Comparison of ENCODE assay signal across 21 cellular contexts in genomic region chr1:17422461-17422860, GRCh38. TPM values are rescaled to one million over a fixed set of nuclear protein-coding genes. Genes with fewer than 3 reads are reported as not detected.
"Had no signal": no experiment of that assay in that cellular context is flagged by ENCODE, and none has a peak within 500 bp of the region (broad histone marks: within the 10 kb centered on the region; RNA-seq: fewer than 3 reads in every experiment).

No MANE protein-coding gene starts in this region.

- H3K4me3 Mint-ChIP-seq: activated B cell treated with CpG ODN at 0.5 μM for 24 hours; activated naive CD4-positive, alpha-beta T cell treated with anti-CD3 and anti-CD28 coated beads, Interleukin-2, amount 10 ng/mL, durations not matched to agents 7 days and 5 days; central memory CD8-positive, alpha-beta T cell; neural crest cell; stimulated activated memory B cell treated with anti-CD40 and anti-IgM and Interleukin-4, amounts not matched to agents 10 μg/mL and 1 μg/mL and 100 μg/mL, for 72 hours had no signal

- H3K4me1 Mint-ChIP-seq: activated B cell treated with CpG ODN at 0.5 μM for 24 hours had no signal

- DNase-seq: activated B cell treated with CpG ODN at 0.5 μM for 24 hours; activated CD4-positive, alpha-beta T cell treated with anti-CD3 and anti-CD28 coated beads for 48 hours; activated CD8-positive, alpha-beta memory T cell treated with anti-CD3 and anti-CD28 coated beads, Interleukin-2, amount 50 U/mL, for 48 hours; activated naive CD4-positive, alpha-beta T cell treated with anti-CD3 and anti-CD28 coated beads, Interleukin-2, amount 10 ng/mL, durations not matched to agents 7 days and 5 days; effector memory CD4-positive, alpha-beta T cell; heart left ventricle; mesendoderm; pancreas; stimulated activated CD4-positive, alpha-beta T cell treated with anti-CD3 and anti-CD28 coated beads, Interleukin-2, amount 100 ng/mL, for 24 hours had no signal

- H3K9me3 ChIP-seq: heart left ventricle, pancreas, tibial nerve, vagina had no signal

- H3K27me3 ChIP-seq: heart left ventricle, pancreas, tibial nerve, vagina had no signal

- ATAC-seq: heart left ventricle; pancreas; stimulated activated memory B cell treated with anti-CD40 and anti-IgM and Interleukin-4, amounts not matched to agents 10 μg/mL and 1 μg/mL and 100 μg/mL, for 72 hours had no signal

- H3K4me1 ChIP-seq: pancreas, tibial nerve had no signal

- H3K27ac Mint-ChIP-seq: activated B cell treated with CpG ODN at 0.5 μM for 24 hours; activated naive CD4-positive, alpha-beta T cell treated with anti-CD3 and anti-CD28 coated beads, Interleukin-2, amount 10 ng/mL, durations not matched to agents 7 days and 5 days; activated T-helper 2 cell treated with anti-CD3 and anti-CD28 coated beads, Interferon-gamma antibody, Interleukin-2, Interleukin-4, amounts not matched to agents 10 μg/mL and 5 μg/mL and 100 μg/mL, durations not matched to agents 14 hours and 24 hours and 36 hours had no signal

- H3K27me3 Mint-ChIP-seq: activated B cell treated with CpG ODN at 0.5 μM for 24 hours; activated naive CD4-positive, alpha-beta T cell treated with anti-CD3 and anti-CD28 coated beads, Interleukin-2, amount 10 ng/mL, durations not matched to agents 7 days and 5 days; central memory CD8-positive, alpha-beta T cell; stimulated activated memory B cell treated with anti-CD40 and anti-IgM and Interleukin-4, amounts not matched to agents 10 μg/mL and 1 μg/mL and 100 μg/mL, for 72 hours had no signal

- H3K4me3 ChIP-seq: heart left ventricle, pancreas, tibial nerve, vagina had no signal

- H3K9me3 Mint-ChIP-seq: activated B cell treated with CpG ODN at 0.5 μM for 24 hours; activated naive CD4-positive, alpha-beta T cell treated with anti-CD3 and anti-CD28 coated beads, Interleukin-2, amount 10 ng/mL, durations not matched to agents 7 days and 5 days; activated T-helper 2 cell treated with anti-CD3 and anti-CD28 coated beads, Interferon-gamma antibody, Interleukin-2, Interleukin-4, amounts not matched to agents 10 μg/mL and 5 μg/mL and 100 μg/mL, durations not matched to agents 14 hours and 24 hours and 36 hours; central memory CD8-positive, alpha-beta T cell; neural crest cell; stimulated activated memory B cell treated with anti-CD40 and anti-IgM and Interleukin-4, amounts not matched to agents 10 μg/mL and 1 μg/mL and 100 μg/mL, for 72 hours had no signal

- H3K27ac ChIP-seq: epithelial cell of prostate, pancreas, vagina had no signal

RNA-seq across cellular contexts. Expression of gene PADI6, which starts 50.5 kb away (rescaled TPM):
- total RNA-seq: activated B cell treated with CpG ODN at 0.5 μM for 24 hours; activated T-helper 2 cell treated with anti-CD3 and anti-CD28 coated beads, Interferon-gamma antibody, Interleukin-2, Interleukin-4, amounts not matched to agents 10 μg/mL and 5 μg/mL and 100 μg/mL, durations not matched to agents 14 hours and 24 hours and 36 hours; fibroblast of lung; frontal cortex; heart left ventricle; lower leg skin; neural crest cell; pancreas; renal cortical epithelial cell; T-helper 2 cell treated with Interferon-gamma antibody and Interleukin-4, amounts not matched to agents 100 ng/mL and 5 ng/mL, for 36 hours; tibial nerve; vagina had no signal
- polyA plus RNA-seq: fibroblast of lung, heart left ventricle, pancreas had no signal
